8 cellular contexts compared by ENCODE assay signal in the genomic region with DNA sequence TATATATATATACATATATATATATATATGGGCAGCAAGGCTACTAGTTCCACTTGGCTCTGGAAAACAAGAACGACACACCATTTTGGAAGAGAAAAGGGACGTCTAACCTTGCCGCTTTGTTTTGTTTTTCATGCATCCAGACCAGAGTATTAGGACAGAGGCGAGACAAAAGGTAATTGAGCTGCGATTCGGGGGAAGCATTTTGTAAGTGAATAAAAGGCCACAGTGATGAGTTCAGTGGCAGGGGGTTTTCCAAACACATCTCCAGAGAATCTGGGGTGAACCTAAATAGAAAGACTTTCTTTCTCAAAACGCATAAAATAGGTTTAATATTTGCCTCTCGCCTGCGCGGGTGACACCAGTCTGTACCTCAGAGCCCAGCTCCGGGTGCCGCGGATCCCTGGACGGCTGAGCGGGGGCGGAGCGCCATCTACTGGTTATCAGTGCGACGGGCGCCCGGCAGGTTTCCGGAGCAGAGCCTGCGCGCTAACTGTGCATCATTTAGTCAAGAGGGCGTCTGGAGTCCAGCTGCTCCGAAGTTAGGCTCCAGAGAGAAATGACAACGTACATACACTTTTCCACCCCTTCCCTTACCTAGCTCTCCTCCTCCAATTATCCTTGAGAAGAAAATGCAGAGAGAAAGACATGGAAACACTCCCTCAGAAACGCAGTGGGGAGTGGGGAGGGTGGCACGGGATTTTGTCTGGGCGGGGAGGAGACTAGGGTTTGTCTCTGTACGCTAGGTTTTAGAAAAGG.
A peak's percentile ranks its signal among the peaks of the same experiment; 100 is the strongest.
DNase-seq lines count a peak whose midpoint lies in the region; ATAC-seq, FAIRE-seq and TF ChIP-seq lines count a peak whose summit lies in the region.

No MANE protein-coding gene starts in this region.

- TF ChIP-seq CTCF in body of pancreas (IDR thresholded peaks at IDR 0.05), result peak; percentile 85 to 97 (median 89)

- H3K4me1 ChIP-seq in body of pancreas (no peaks in the 10 kb centered on the region), iPS-15b (ENCODE audit: control insufficient read depth, insufficient read depth, low read length) (no peaks in the 10 kb centered on the region), small intestine (ENCODE audit: control insufficient read depth in 2 of 2, insufficient read depth in 1 of 2, low read depth in 1 of 2, low read length in 1 of 2) (no peaks in the 10 kb centered on the region)

- no peaks in the 10 kb centered on the region for H3K27me3 ChIP-seq in body of pancreas
- peaks cover 7% of the 10 kb centered on the region for H3K27me3 ChIP-seq in iPS-15b (ENCODE audit: control insufficient read depth, insufficient read depth, low read length)
- H3K27me3 ChIP-seq in small intestine (ENCODE audit: control insufficient read depth in 2 of 2, insufficient read depth in 2 of 2, low read length in 2 of 2), result peaks cover 0 to 5% of the 10 kb centered on the region in 2 donors

- H3K9ac ChIP-seq in iPS-15b (ENCODE audit: low read depth, low read length), result no peak overlapping the region

- peak; percentile 14 to 31 for DNase-seq in NOMO-1 (lab: John Stamatoyannopoulos, UW; ENCODE audit: unreplicated experiment in 2 of 2)
- no peak for DNase-seq in NOMO-1 treated with dmso at 0.1 percent for 144 hours (lab: John Stamatoyannopoulos, UW; ENCODE audit: unreplicated experiment)
- DNase-seq in NCI-H146 treated with DMSO at 0.1 percent for 48 hours (lab: John Stamatoyannopoulos, UW; ENCODE audit: unreplicated experiment), result peak; percentile 50
- peak; percentile 73 for DNase-seq in UCSD-AML1 (lab: John Stamatoyannopoulos, UW; ENCODE audit: unreplicated experiment)
- DNase-seq in body of pancreas, result peak; percentile 76 to 82 (median 78)
- DNase-seq in small intestine, result peak; percentile 55

- WGBS in body of pancreas, 2 donors, result 6% methylated on average over 29 to 31 of the region's 31 CpGs
- WGBS in small intestine, 3 donors, result 9 to 12% (median 10%) methylated on average over 31 of the region's 31 CpGs

- H3K4me3 ChIP-seq in body of pancreas (no peak overlapping the region), iPS-15b (ENCODE audit: low read depth, low read length) (peak overlapping the region; percentile 66), small intestine (ENCODE audit: low read depth in 1 of 2, low read length in 2 of 2) (no peak overlapping the region)

- no peak for TF ChIP-seq POLR2A in body of pancreas (IDR thresholded peaks at IDR 0.05)

- H3K27ac ChIP-seq in body of pancreas (no peak overlapping the region), small intestine (ENCODE audit: low read depth in 1 of 2, low read length in 1 of 2) (no peak overlapping the region)

- H3K9me3 ChIP-seq in body of pancreas (no peaks in the 10 kb centered on the region), iPS-15b (ENCODE audit: control insufficient read depth, insufficient read depth, low read length) (no peaks in the 10 kb centered on the region), small intestine (ENCODE audit: control insufficient read depth, low read depth) (no peaks in the 10 kb centered on the region)

- H3K36me3 ChIP-seq in body of pancreas (replicated peaks in 1 of 2; ENCODE audit: insufficient read depth in 1 of 2, low read depth in 2 of 2) (no peaks in the 10 kb centered on the region), iPS-15b (ENCODE audit: control insufficient read depth, insufficient read depth, low read length) (no peaks in the 10 kb centered on the region), small intestine (ENCODE audit: control insufficient read depth in 2 of 2, insufficient read depth in 2 of 2, low read length in 2 of 2) (no peaks in the 10 kb centered on the region)

- intact Hi-C loops in body of pancreas (cut with DNase I), result loop anchor here (10.0 kb wide), 1 partner anchor 1465 kb away; no protein-coding TSS in a partner anchor

- no peak for FAIRE-seq in small intestine (lab: Jason Lieb, UNC)

- ATAC-seq in HG02884 (IDR thresholded peaks at IDR 0.05; ENCODE audit: unreplicated experiment) (peak; percentile 98), body of pancreas (peak; percentile 92)
